Comparison of ENCODE assay signal across 10 cellular contexts in genomic region chr4:128830906-128831525, GRCh38. TPM values are rescaled to one million over a fixed set of nuclear protein-coding genes. Genes with fewer than 3 reads are reported as not detected.
DNase-seq lines count a peak whose midpoint lies in the region; ATAC-seq and TF ChIP-seq lines count a peak whose summit lies in the region.
"Had no signal": no experiment of that assay in that cellular context is flagged by ENCODE, and none has a peak within 500 bp of the region (broad histone marks: within the 10 kb centered on the region; RNA-seq: fewer than 3 reads in every experiment).

No MANE protein-coding gene starts in this region.

- H3K27ac Mint-ChIP-seq in dendritic cell treated with granulocyte-macrophage colony-stimulating factor and Interleukin-4, amounts not matched to agents 40 ng/mL and 50 ng/mL, for 4 days, result peak overlapping the region; percentile 39
- H3K27ac Mint-ChIP-seq in neural progenitor cell, result peak overlapping the region; percentile 84

- H3K4me2 ChIP-seq in DOHH2 (ENCODE audit: low read length), result peak overlapping the region; percentile 86
- peak overlapping the region; percentile 76 for H3K4me2 ChIP-seq in neural progenitor cell

- H3F3A ChIP-seq in DOHH2 (ENCODE audit: control insufficient read depth, insufficient read depth) (peaks cover 23% of the 10 kb centered on the region), neural progenitor cell (ENCODE audit: low read depth) (peaks cover 25% of the 10 kb centered on the region)

- TF ChIP-seq CTCF in DOHH2 (IDR thresholded peaks at IDR 0.05; ENCODE audit: low read depth, low read length, poor library complexity, severe bottlenecking) (no peak), neural progenitor cell (IDR thresholded peaks at IDR 0.05) (no peak)

- ATAC-seq in HG03354 (IDR thresholded peaks at IDR 0.05; ENCODE audit: poor library complexity, severe bottlenecking, unreplicated experiment), result peak; percentile 38
- ATAC-seq in GM18505 (IDR thresholded peaks at IDR 0.05; ENCODE audit: unreplicated experiment), result no peak
- no peak for ATAC-seq in GM19351 (IDR thresholded peaks at IDR 0.05; ENCODE audit: unreplicated experiment)

- H2AFZ ChIP-seq in neural progenitor cell (replicated peaks), result no peak overlapping the region

- DNase-seq in neural progenitor cell (ENCODE audit: low spot score), result no peak
- no peak for DNase-seq in NCI-H2081 (lab: John Stamatoyannopoulos, UW)
- DNase-seq in islet precursor cell, result no peak
- DNase-seq: activated gamma-delta T cell; stimulated activated CD4-positive, alpha-beta T cell treated with anti-CD3 and anti-CD28 coated beads, Interleukin-12 subunit alpha, Interleukin-12 subunit beta, amount 100 ng/mL, for 4 hours had no signal

- H3K27me3 ChIP-seq in DOHH2 (ENCODE audit: control insufficient read depth, low read length), result no peaks in the 10 kb centered on the region
- H3K27me3 ChIP-seq in neural progenitor cell, result no peaks in the 10 kb centered on the region

- H3K4me1 ChIP-seq in DOHH2 (ENCODE audit: control insufficient read depth, low read length) (peaks cover 68% of the 10 kb centered on the region), neural progenitor cell (peaks cover 42% of the 10 kb centered on the region)

- H3K4me1 Mint-ChIP-seq in dendritic cell treated with granulocyte-macrophage colony-stimulating factor and Interleukin-4, amounts not matched to agents 40 ng/mL and 50 ng/mL, for 4 days (ENCODE audit: low read depth), result peaks cover 32% of the 10 kb centered on the region
- H3K4me1 Mint-ChIP-seq in neural progenitor cell, result peaks cover 42% of the 10 kb centered on the region

- H3K36me3 ChIP-seq in DOHH2 (ENCODE audit: control insufficient read depth, low read length), result peaks cover 69% of the 10 kb centered on the region
- no peaks in the 10 kb centered on the region for H3K36me3 ChIP-seq in neural progenitor cell

- H3K4me3 ChIP-seq in DOHH2 (ENCODE audit: low read length), result peak overlapping the region; percentile 62
- H3K4me3 ChIP-seq in neural progenitor cell, result peak overlapping the region; percentile 29

- peak overlapping the region; percentile 84 for H3K27ac ChIP-seq in DOHH2 (ENCODE audit: low read depth, low read length)
- H3K27ac ChIP-seq in neural progenitor cell, result peak overlapping the region; percentile 53

- no peak overlapping the region for H3K9ac ChIP-seq in neural progenitor cell

- no peaks in the 10 kb centered on the region for H3K9me3 ChIP-seq in DOHH2 (ENCODE audit: control insufficient read depth, insufficient read depth, low read length)
- no peaks in the 10 kb centered on the region for H3K9me3 ChIP-seq in neural progenitor cell (ENCODE audit: low read depth)

- intact Hi-C loops in dendritic cell treated with granulocyte-macrophage colony-stimulating factor and Interleukin-4, amounts not matched to agents 40 ng/mL and 50 ng/mL, for 4 days (cut with micrococcal nuclease), result no loop called here

- no peaks in the 10 kb centered on the region for H3K9me3 Mint-ChIP-seq in dendritic cell treated with granulocyte-macrophage colony-stimulating factor and Interleukin-4, amounts not matched to agents 40 ng/mL and 50 ng/mL, for 4 days
- peaks cover 4% of the 10 kb centered on the region for H3K9me3 Mint-ChIP-seq in neural progenitor cell

- no peak overlapping the region for H3K4me3 Mint-ChIP-seq in dendritic cell treated with granulocyte-macrophage colony-stimulating factor and Interleukin-4, amounts not matched to agents 40 ng/mL and 50 ng/mL, for 4 days
- H3K4me3 Mint-ChIP-seq in neural progenitor cell, result peak overlapping the region; percentile 61

- peaks cover 42% of the 10 kb centered on the region for H3K36me3 Mint-ChIP-seq in dendritic cell treated with granulocyte-macrophage colony-stimulating factor and Interleukin-4, amounts not matched to agents 40 ng/mL and 50 ng/mL, for 4 days (ENCODE audit: low read depth)
- peaks cover 30% of the 10 kb centered on the region for H3K36me3 Mint-ChIP-seq in neural progenitor cell

- no peaks in the 10 kb centered on the region for H3K27me3 Mint-ChIP-seq in dendritic cell treated with granulocyte-macrophage colony-stimulating factor and Interleukin-4, amounts not matched to agents 40 ng/mL and 50 ng/mL, for 4 days
- peaks cover 8% of the 10 kb centered on the region for H3K27me3 Mint-ChIP-seq in neural progenitor cell (ENCODE audit: insufficient read depth, low read depth)

- TF ChIP-seq POLR2A in GM18505 (IDR thresholded peaks at IDR 0.05; ENCODE audit: borderline replicate concordance, extremely low read depth, insufficient read depth, insufficient read length), result no peak

- H4K20me1 ChIP-seq in DOHH2 (ENCODE audit: control insufficient read depth, insufficient read depth, low read depth, low read length), result peaks cover 33% of the 10 kb centered on the region
- peaks cover 100% of the 10 kb centered on the region for H4K20me1 ChIP-seq in neural progenitor cell (ENCODE audit: low read depth)

- H3K9me2 ChIP-seq in DOHH2 (replicated peaks; ENCODE audit: control insufficient read depth, low read length), result no peaks in the 10 kb centered on the region

- H3K79me2 ChIP-seq in DOHH2 (ENCODE audit: control insufficient read depth, low read length), result peaks cover 100% of the 10 kb centered on the region
- peaks cover 100% of the 10 kb centered on the region for H3K79me2 ChIP-seq in neural progenitor cell (ENCODE audit: low read depth)

RNA-seq across cellular contexts. Expression of gene JADE1, which starts 21.5 kb away (rescaled TPM):
- total RNA-seq in neural progenitor cell (ENCODE audit: low replicate concordance), result 46.2 and 55.9 TPM in 2 replicates
